In the genomic region with DNA sequence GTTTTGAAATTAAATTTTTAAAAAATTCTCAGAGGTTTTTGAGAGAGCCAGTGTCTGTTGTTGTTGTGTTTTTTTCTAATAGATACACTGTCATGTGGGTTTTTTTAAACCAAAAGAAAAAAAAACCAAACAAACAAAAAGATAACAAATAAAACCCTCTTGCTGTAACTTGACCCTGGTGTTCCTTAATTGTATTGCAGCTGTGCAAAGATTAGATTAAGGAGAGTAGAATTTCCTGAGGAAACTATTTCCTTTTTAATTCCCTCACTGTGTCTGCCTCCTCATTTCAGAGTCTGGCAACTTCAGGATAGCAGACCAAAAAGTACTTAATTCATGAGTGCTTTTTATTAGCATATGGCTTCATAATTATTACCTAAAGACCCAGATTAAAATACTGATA, we compare ENCODE assay signal across 15 cellular contexts.
DNase-seq lines count a peak whose midpoint lies in the region; ATAC-seq and TF ChIP-seq lines count a peak whose summit lies in the region.
"Had no signal": no experiment of that assay in that cellular context is flagged by ENCODE, and none has a peak within 500 bp of the region (broad histone marks: within the 10 kb centered on the region; RNA-seq: fewer than 3 reads in every experiment).

No MANE protein-coding gene starts in this region.

- H3K4me1 ChIP-seq in KMS-11 (ENCODE audit: low read depth, poor library complexity, severe bottlenecking) (no peaks in the 10 kb centered on the region), liver (ENCODE audit: control insufficient read depth in 4 of 4, insufficient read depth in 4 of 4, low read length in 3 of 4) (no peaks in the 10 kb centered on the region)

- no peaks in the 10 kb centered on the region for H3K79me2 ChIP-seq in KMS-11 (ENCODE audit: insufficient read depth, low read depth)

- TF ChIP-seq RAD21 in liver (IDR thresholded peaks at IDR 0.05), result peak in 1 of 2 donors; percentile 8

- H3K27me3 ChIP-seq in KMS-11 (ENCODE audit: insufficient read depth, low read depth) (no peaks in the 10 kb centered on the region), WERI-Rb-1 (ENCODE audit: insufficient read depth, low read depth, severe bottlenecking) (no peaks in the 10 kb centered on the region), liver (ENCODE audit: control insufficient read depth in 4 of 4, insufficient read depth in 4 of 4, low read length in 3 of 4) (no peaks in the 10 kb centered on the region)

- no peaks in the 10 kb centered on the region for H3K36me3 ChIP-seq in KMS-11 (ENCODE audit: insufficient read depth)
- H3K36me3 ChIP-seq in WERI-Rb-1, result no peaks in the 10 kb centered on the region
- H3K36me3 ChIP-seq in liver (ENCODE audit: control insufficient read depth in 4 of 4, insufficient read depth in 3 of 4, low read depth in 1 of 4, low read length in 3 of 4), result no peaks in the 10 kb centered on the region

- no peak overlapping the region for H2AFZ ChIP-seq in KMS-11 (ENCODE audit: low read depth)

- ATAC-seq in HG03432 (IDR thresholded peaks at IDR 0.05; ENCODE audit: unreplicated experiment), result no peak
- ATAC-seq: stimulated activated naive CD8-positive, alpha-beta T cell treated with anti-CD3 and anti-CD28 coated beads, Interleukin-15, amount 100 ng/mL, for 72 hours had no signal

- H3K9me3 ChIP-seq in WERI-Rb-1 (ENCODE audit: severe bottlenecking), result no peaks in the 10 kb centered on the region
- H3K9me3 ChIP-seq in liver (ENCODE audit: control insufficient read depth in 4 of 4, low read length in 3 of 4), result no peaks in the 10 kb centered on the region

- DNase-seq in DMS53 treated with DMSO at 0.1 percent for 48 hours (lab: John Stamatoyannopoulos, UW; ENCODE audit: unreplicated experiment) (peak; percentile 16), WERI-Rb-1 (no peak), NCI-H774 (lab: John Stamatoyannopoulos, UW) (no peak), germinal center (ENCODE audit: low spot score) (no peak)
- DNase-seq in activated CD4-positive, CD25-positive, alpha-beta regulatory T cell (lab: John Stamatoyannopoulos, UW), result no peak
- DNase-seq: activated CD4-positive, alpha-beta T cell treated with anti-CD3 and anti-CD28 coated beads, Interleukin-2, amount 10 ng/mL, durations not matched to agents 24 days and 14 days; activated effector memory CD4-positive, alpha-beta T cell treated with anti-CD3 and anti-CD28 coated beads, Interleukin-2, amount 50 U/mL, for 16 hours; NCI-H2081 treated with DMSO at 0.1 percent for 48 hours; Right ventricle myocardium superior; stimulated activated CD4-positive, alpha-beta T cell treated with anti-CD3 and anti-CD28 coated beads, Interleukin-4, amount 100 ng/mL, for 24 hours; stimulated activated naive CD8-positive, alpha-beta T cell treated with anti-CD3 and anti-CD28 coated beads, Interleukin-15, amount 100 ng/mL, for 72 hours had no signal

- H4K20me1 ChIP-seq in KMS-11 (ENCODE audit: insufficient read depth), result no peaks in the 10 kb centered on the region

- H3K4me3 ChIP-seq in KMS-11 (IDR thresholded peaks at IDR 0.05; ENCODE audit: insufficient read depth, low read depth, low read length) (no peak overlapping the region), WERI-Rb-1 (ENCODE audit: low read depth, low read length) (no peak overlapping the region), liver (ENCODE audit: low read depth in 1 of 3, low read length in 3 of 3) (no peak overlapping the region)
- H3K4me3 ChIP-seq: lung had no signal

- H3K4me2 ChIP-seq in KMS-11, result no peak overlapping the region

- H3K9ac ChIP-seq in KMS-11 (no peak overlapping the region), liver (ENCODE audit: low read depth in 1 of 2, low read length in 2 of 2) (no peak overlapping the region)

- TF ChIP-seq CTCF in KMS-11 (conservative IDR thresholded peaks at IDR 0.05; ENCODE audit: low read depth, low read length) (peak; percentile 23; the same call in 1 of the 2 replicates), WERI-Rb-1 (IDR thresholded peaks at IDR 0.05; ENCODE audit: low read depth, low read length) (0 out of 2 replicates have a peak, but pooled peaks have one; percentile 9), liver (IDR thresholded peaks at IDR 0.05; ENCODE audit: low read depth, low read length, missing input control) (peak; percentile 39)

- H3K27ac ChIP-seq in KMS-11 (no peak overlapping the region), WERI-Rb-1 (no peak overlapping the region), liver (ENCODE audit: low read depth in 1 of 2, low read length in 2 of 2) (no peak overlapping the region)

TF ChIP-seq in liver, 16 proteins besides CTCF, POLR2A, EP300 and RAD21:
- TF ChIP-seq FOXA2 (IDR thresholded peaks at IDR 0.05) (no peak), SP1 (IDR thresholded peaks at IDR 0.05) (no peak), FOXA1 (IDR thresholded peaks at IDR 0.05) (no peak), GABPA (IDR thresholded peaks at IDR 0.05 in 1 of 2, conservative IDR thresholded peaks at IDR 0.05 in 1 of 2) (no peak), NR2F2 (IDR thresholded peaks at IDR 0.05) (no peak), JUND (IDR thresholded peaks at IDR 0.05) (no peak), TAF1 (conservative IDR thresholded peaks at IDR 0.05) (no peak), YY1 (IDR thresholded peaks at IDR 0.05) (no peak), EGR1 (IDR thresholded peaks at IDR 0.05; ENCODE audit: low read depth in 2 of 2) (no peak), HNF4G (IDR thresholded peaks at IDR 0.05) (no peak), RXRA (IDR thresholded peaks at IDR 0.05) (no peak), HNF4A (conservative IDR thresholded peaks at IDR 0.05) (no peak)
- TF ChIP-seq, protein P1, sequence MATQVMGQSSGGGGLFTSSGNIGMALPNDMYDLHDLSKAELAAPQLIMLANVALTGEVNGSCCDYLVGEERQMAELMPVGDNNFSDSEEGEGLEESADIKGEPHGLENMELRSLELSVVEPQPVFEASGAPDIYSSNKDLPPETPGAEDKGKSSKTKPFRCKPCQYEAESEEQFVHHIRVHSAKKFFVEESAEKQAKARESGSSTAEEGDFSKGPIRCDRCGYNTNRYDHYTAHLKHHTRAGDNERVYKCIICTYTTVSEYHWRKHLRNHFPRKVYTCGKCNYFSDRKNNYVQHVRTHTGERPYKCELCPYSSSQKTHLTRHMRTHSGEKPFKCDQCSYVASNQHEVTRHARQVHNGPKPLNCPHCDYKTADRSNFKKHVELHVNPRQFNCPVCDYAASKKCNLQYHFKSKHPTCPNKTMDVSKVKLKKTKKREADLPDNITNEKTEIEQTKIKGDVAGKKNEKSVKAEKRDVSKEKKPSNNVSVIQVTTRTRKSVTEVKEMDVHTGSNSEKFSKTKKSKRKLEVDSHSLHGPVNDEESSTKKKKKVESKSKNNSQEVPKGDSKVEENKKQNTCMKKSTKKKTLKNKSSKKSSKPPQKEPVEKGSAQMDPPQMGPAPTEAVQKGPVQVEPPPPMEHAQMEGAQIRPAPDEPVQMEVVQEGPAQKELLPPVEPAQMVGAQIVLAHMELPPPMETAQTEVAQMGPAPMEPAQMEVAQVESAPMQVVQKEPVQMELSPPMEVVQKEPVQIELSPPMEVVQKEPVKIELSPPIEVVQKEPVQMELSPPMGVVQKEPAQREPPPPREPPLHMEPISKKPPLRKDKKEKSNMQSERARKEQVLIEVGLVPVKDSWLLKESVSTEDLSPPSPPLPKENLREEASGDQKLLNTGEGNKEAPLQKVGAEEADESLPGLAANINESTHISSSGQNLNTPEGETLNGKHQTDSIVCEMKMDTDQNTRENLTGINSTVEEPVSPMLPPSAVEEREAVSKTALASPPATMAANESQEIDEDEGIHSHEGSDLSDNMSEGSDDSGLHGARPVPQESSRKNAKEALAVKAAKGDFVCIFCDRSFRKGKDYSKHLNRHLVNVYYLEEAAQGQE (IDR thresholded peaks at IDR 0.05), result no peak
- TF ChIP-seq, protein P2, sequence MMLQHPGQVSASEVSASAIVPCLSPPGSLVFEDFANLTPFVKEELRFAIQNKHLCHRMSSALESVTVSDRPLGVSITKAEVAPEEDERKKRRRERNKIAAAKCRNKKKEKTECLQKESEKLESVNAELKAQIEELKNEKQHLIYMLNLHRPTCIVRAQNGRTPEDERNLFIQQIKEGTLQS (IDR thresholded peaks at IDR 0.05), result no peak
- TF ChIP-seq, protein P3, sequence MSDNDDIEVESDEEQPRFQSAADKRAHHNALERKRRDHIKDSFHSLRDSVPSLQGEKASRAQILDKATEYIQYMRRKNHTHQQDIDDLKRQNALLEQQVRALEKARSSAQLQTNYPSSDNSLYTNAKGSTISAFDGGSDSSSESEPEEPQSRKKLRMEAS (IDR thresholded peaks at IDR 0.05), result no peak
- TF ChIP-seq, protein P4, sequence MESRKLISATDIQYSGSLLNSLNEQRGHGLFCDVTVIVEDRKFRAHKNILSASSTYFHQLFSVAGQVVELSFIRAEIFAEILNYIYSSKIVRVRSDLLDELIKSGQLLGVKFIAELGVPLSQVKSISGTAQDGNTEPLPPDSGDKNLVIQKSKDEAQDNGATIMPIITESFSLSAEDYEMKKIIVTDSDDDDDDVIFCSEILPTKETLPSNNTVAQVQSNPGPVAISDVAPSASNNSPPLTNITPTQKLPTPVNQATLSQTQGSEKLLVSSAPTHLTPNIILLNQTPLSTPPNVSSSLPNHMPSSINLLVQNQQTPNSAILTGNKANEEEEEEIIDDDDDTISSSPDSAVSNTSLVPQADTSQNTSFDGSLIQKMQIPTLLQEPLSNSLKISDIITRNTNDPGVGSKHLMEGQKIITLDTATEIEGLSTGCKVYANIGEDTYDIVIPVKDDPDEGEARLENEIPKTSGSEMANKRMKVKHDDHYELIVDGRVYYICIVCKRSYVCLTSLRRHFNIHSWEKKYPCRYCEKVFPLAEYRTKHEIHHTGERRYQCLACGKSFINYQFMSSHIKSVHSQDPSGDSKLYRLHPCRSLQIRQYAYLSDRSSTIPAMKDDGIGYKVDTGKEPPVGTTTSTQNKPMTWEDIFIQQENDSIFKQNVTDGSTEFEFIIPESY (IDR thresholded peaks at IDR 0.05), result no peak
